In genomic region chr10:72108811-72109618, GRCh38 we compare ENCODE assay signal across 12 cellular contexts. TPM values are rescaled to one million over a fixed set of nuclear protein-coding genes. Genes with fewer than 3 reads are reported as not detected.
DNase-seq lines count a peak whose midpoint lies in the region; ATAC-seq and TF ChIP-seq lines count a peak whose summit lies in the region.
"Had no signal": no experiment of that assay in that cellular context is flagged by ENCODE, and none has a peak within 500 bp of the region (broad histone marks: within the 10 kb centered on the region; RNA-seq: fewer than 3 reads in every experiment).

No MANE protein-coding gene starts in this region.

- H3K9ac ChIP-seq in SK-N-SH, result no peak overlapping the region

- no peak overlapping the region for H3K4me2 ChIP-seq in SK-N-SH
- H3K4me2 ChIP-seq in PC-9, result peak overlapping the region; percentile 57

- no peak for DNase-seq in SK-N-SH
- peak; percentile 52 to 96 for DNase-seq in PC-9
- DNase-seq in foreskin keratinocyte, result peak in 1 of 2 donors; percentile 50
- peak; percentile 78 for DNase-seq in renal cortical epithelial cell (ENCODE audit: low read depth)
- no peak for DNase-seq in stimulated activated CD4-positive, alpha-beta T cell treated with anti-CD3 and anti-CD28 coated beads, Interleukin-1b, Interleukin-23, amount 100 ng/mL, for 48 hours
- DNase-seq in HPDE6-E6E7 (ENCODE audit: extremely low spot score), result no peak
- no peak for DNase-seq in DMS79 treated with DMSO at 0.1 percent for 48 hours (lab: John Stamatoyannopoulos, UW)
- DNase-seq: NCI-H748 treated with DMSO at 0.1 percent for 48 hours; stimulated activated CD4-positive, alpha-beta T cell treated with anti-CD3 and anti-CD28 coated beads, Interleukin-15, amount 100 ng/mL, for 24 hours had no signal

- H3K27ac ChIP-seq in SK-N-SH (ENCODE audit: low read depth in 2 of 2, low read length in 1 of 2) (peak overlapping the region in 1 of 2 experiments; percentile 58; a peak in 2 of 4 replicates), PC-9 (peak overlapping the region; percentile 88), foreskin keratinocyte (no peak overlapping the region)
- H3K27ac ChIP-seq: suprapubic skin had no signal

- H3K9me2 ChIP-seq in SK-N-SH, result no peaks in the 10 kb centered on the region
- H3K9me2 ChIP-seq in PC-9 (ENCODE audit: insufficient read depth), result no peaks in the 10 kb centered on the region

- CTCF ChIA-PET in SK-N-SH (lab: Yijun Ruan, JAX), result interaction anchor here (0.7 to 1.7 kb wide), 6 partner anchors 9 to 213 kb away, joined by 3 to 5 read pairs (median 4); no protein-coding TSS in a partner anchor
- CTCF ChIA-PET in PC-9 (lab: Charles Lee), result interaction anchor here (0.5 to 1.6 kb wide), 3 partner anchors 16 to 724 kb away, joined by 3 to 8 read pairs (median 3); no protein-coding TSS in a partner anchor

- H3F3A ChIP-seq in SK-N-SH (replicated peaks; ENCODE audit: insufficient read depth) (no peaks in the 10 kb centered on the region), PC-9 (ENCODE audit: insufficient read depth, low read depth) (peaks cover 66% of the 10 kb centered on the region)

- POLR2A ChIA-PET in SK-N-SH (lab: Yijun Ruan, JAX) (interaction anchor here (0.9 kb wide), 1 partner anchor 226 kb away, joined by 3 read pairs; no protein-coding TSS in a partner anchor), PC-9 (lab: Charles Lee; ENCODE audit: unreplicated experiment) (interaction anchor here (0.6 kb wide), 3 partner anchors 19 to 988 kb away, joined by 3 to 4 read pairs (median 3); no protein-coding TSS in a partner anchor)

- intact Hi-C loops in PC-9 (cut with micrococcal nuclease; ENCODE audit: unreplicated experiment), result no loop called here

- H4K20me1 ChIP-seq in SK-N-SH (ENCODE audit: insufficient read depth) (no peaks in the 10 kb centered on the region), PC-9 (ENCODE audit: insufficient read depth) (no peaks in the 10 kb centered on the region)

- no peak for TF ChIP-seq EP300 in SK-N-SH (IDR thresholded peaks at IDR 0.05; ENCODE audit: borderline replicate concordance in 1 of 2, low read depth in 1 of 2, low read length in 1 of 2)

- H3K4me3 ChIP-seq in SK-N-SH (ENCODE audit: low read depth in 2 of 2, low read length in 1 of 2) (no peak overlapping the region), PC-9 (no peak overlapping the region)
- H3K4me3 ChIP-seq: mucosa of descending colon, suprapubic skin had no signal

- H3K36me3 ChIP-seq in SK-N-SH (replicated peaks in 1 of 2; ENCODE audit: control insufficient read depth in 1 of 2, insufficient read depth in 2 of 2, low read length in 1 of 2) (peaks cover 0 to 2% of the 10 kb centered on the region in 2 experiments), PC-9 (ENCODE audit: low read depth) (no peaks in the 10 kb centered on the region; the same call in 1 of the 2 replicates)
- H3K36me3 ChIP-seq: suprapubic skin had no signal

- no peaks in the 10 kb centered on the region for H3K27me3 ChIP-seq in SK-N-SH (ENCODE audit: insufficient read depth)
- H3K27me3 ChIP-seq in PC-9 (ENCODE audit: insufficient read depth, low read depth), result no peaks in the 10 kb centered on the region
- no peaks in the 10 kb centered on the region for H3K27me3 ChIP-seq in foreskin keratinocyte
- H3K27me3 ChIP-seq: suprapubic skin had no signal

- H3K4me1 ChIP-seq in SK-N-SH (ENCODE audit: control insufficient read depth in 1 of 2, insufficient read depth in 2 of 2, low read depth in 1 of 2, low read length in 1 of 2) (peaks cover 5 to 16% of the 10 kb centered on the region in 2 experiments; a peak in 3 of 4 replicates), PC-9 (replicated peaks; ENCODE audit: insufficient read depth) (peaks cover 60% of the 10 kb centered on the region), foreskin keratinocyte (peaks cover 9% of the 10 kb centered on the region)

- TF ChIP-seq RAD21 in SK-N-SH (IDR thresholded peaks at IDR 0.05; ENCODE audit: low read length), result no peak

- H3K9me3 ChIP-seq in SK-N-SH (no peaks in the 10 kb centered on the region), PC-9 (ENCODE audit: insufficient read depth, low read depth) (no peaks in the 10 kb centered on the region)
- H3K9me3 ChIP-seq: mucosa of descending colon, suprapubic skin had no signal

- H3K79me2 ChIP-seq in SK-N-SH (ENCODE audit: insufficient read depth), result no peaks in the 10 kb centered on the region
- H3K79me2 ChIP-seq in PC-9 (ENCODE audit: low read depth), result peaks cover 7% of the 10 kb centered on the region; the same call in 1 of the 2 replicates

- 17% methylated on average over 1 of the region's 1 CpG for WGBS in SK-N-SH (ENCODE audit: low lambda C conversion rate)

- ATAC-seq in SK-N-SH treated with all-trans-retinoic acid at 6 μM for 48 hours (no peak), foreskin keratinocyte (peak; percentile 33)

- BruUV-seq in PC-9 (replicated peaks; lab: Mats Ljungman, UMichigan), result no TSS peak

- H2AFZ ChIP-seq in SK-N-SH (ENCODE audit: low read depth) (no peak overlapping the region), PC-9 (no peak overlapping the region)

- no peak for TF ChIP-seq CTCF in SK-N-SH (IDR thresholded peaks at IDR 0.05)
- no peak for TF ChIP-seq CTCF in PC-9 (conservative IDR thresholded peaks at IDR 0.05)
- TF ChIP-seq CTCF in foreskin keratinocyte (conservative IDR thresholded peaks at IDR 0.05), result no peak

TF ChIP-seq in SK-N-SH treated with all-trans-retinoic acid at 6 μM for 48 hours, 23 proteins besides CTCF, POLR2A, EP300 and RAD21:
- no peak for TF ChIP-seq CSDC2 (CRISPR knock-in tag; IDR thresholded peaks at IDR 0.05)
- 0 out of 2 replicates have a peak, but pooled peaks have one; percentile 22 for TF ChIP-seq ISL1 (CRISPR knock-in tag; IDR thresholded peaks at IDR 0.05)
TF ChIP-seq in SK-N-SH treated with all-trans-retinoic acid at 6 μM for 48 hours: peak in this region for 1.

TF ChIP-seq in SK-N-SH, 30 proteins besides CTCF, POLR2A, EP300 and RAD21:
- no peak for TF ChIP-seq JUND (IDR thresholded peaks at IDR 0.05)
- no peak for TF ChIP-seq FOXJ3 (CRISPR knock-in tag; IDR thresholded peaks at IDR 0.05)
- no peak for TF ChIP-seq NRF1 (IDR thresholded peaks at IDR 0.05; ENCODE audit: low read depth, low read length)
- TF ChIP-seq ZBTB33 (IDR thresholded peaks at IDR 0.05; ENCODE audit: borderline replicate concordance, low read depth), result no peak
- no peak for TF ChIP-seq TEAD4 (IDR thresholded peaks at IDR 0.05; ENCODE audit: borderline replicate concordance, insufficient read depth)
- no peak for TF ChIP-seq FOXM1 (IDR thresholded peaks at IDR 0.05; ENCODE audit: low read depth)
- no peak for TF ChIP-seq SIN3A (IDR thresholded peaks at IDR 0.05; ENCODE audit: borderline replicate concordance, low read depth, low read length)
- no peak for TF ChIP-seq RFX5 (IDR thresholded peaks at IDR 0.05; ENCODE audit: low read length)
- TF ChIP-seq POLR2AphosphoS5 (IDR thresholded peaks at IDR 0.05; ENCODE audit: low read depth, low read length), result no peak
- no peak for TF ChIP-seq ELF1 (IDR thresholded peaks at IDR 0.05)
- TF ChIP-seq TAF1 (IDR thresholded peaks at IDR 0.05; ENCODE audit: borderline replicate concordance, low read depth, low read length), result no peak
- TF ChIP-seq USF1 (IDR thresholded peaks at IDR 0.05; ENCODE audit: borderline replicate concordance, low read depth), result no peak
- TF ChIP-seq GABPA (IDR thresholded peaks at IDR 0.05; ENCODE audit: low read depth), result no peak
- TF ChIP-seq SMC3 (IDR thresholded peaks at IDR 0.05; ENCODE audit: low read depth, low read length), result no peak
- no peak for TF ChIP-seq MXI1 (IDR thresholded peaks at IDR 0.05; ENCODE audit: low read depth, low read length)
- TF ChIP-seq RXRA (IDR thresholded peaks at IDR 0.05; ENCODE audit: borderline replicate concordance, low read depth), result no peak
- no peak for TF ChIP-seq NFIC (IDR thresholded peaks at IDR 0.05; ENCODE audit: borderline replicate concordance)

RNA-seq across cellular contexts. Expression of gene SPOCK2, which starts 20.7 kb away (rescaled TPM):
- polyA plus RNA-seq in SK-N-SH (2012; rRNA removed) (0.18 and 0.63 TPM in 2 replicates), foreskin keratinocyte (0.11 and 0.18 TPM in 2 replicates)
- polyA plus RNA-seq in SK-N-SH (2012; cell fraction: cytosol; rRNA removed), result 0.14 and 0.46 TPM in 2 replicates
- polyA plus RNA-seq in SK-N-SH (2012; cell fraction: nucleus; rRNA removed), result 1.2 and 1.4 TPM in 2 replicates
- total RNA-seq in PC-9 (2021) (4.2 and 5.3 TPM in 2 replicates), foreskin keratinocyte (0.14 and 0.27 TPM in 2 replicates), renal cortical epithelial cell (2.0 and 41.8 TPM in 2 replicates)

Comparison
In these comparisons a context has a peak if more than half of its experiments do, and no peak if none do; other contexts are left out.
1. DNase-seq: peak in PC-9 (2 of 2) and renal cortical epithelial cell (single experiment); none in SK-N-SH (single experiment), stimulated activated CD4-positive, alpha-beta T cell treated with anti-CD3 and anti-CD28 coated beads, Interleukin-1b, Interleukin-23, amount 100 ng/mL, for 48 hours (single experiment), HPDE6-E6E7 (single experiment) and DMS79 treated with DMSO at 0.1 percent for 48 hours (single experiment).